8 cellular contexts compared by ENCODE assay signal in the genomic region with DNA sequence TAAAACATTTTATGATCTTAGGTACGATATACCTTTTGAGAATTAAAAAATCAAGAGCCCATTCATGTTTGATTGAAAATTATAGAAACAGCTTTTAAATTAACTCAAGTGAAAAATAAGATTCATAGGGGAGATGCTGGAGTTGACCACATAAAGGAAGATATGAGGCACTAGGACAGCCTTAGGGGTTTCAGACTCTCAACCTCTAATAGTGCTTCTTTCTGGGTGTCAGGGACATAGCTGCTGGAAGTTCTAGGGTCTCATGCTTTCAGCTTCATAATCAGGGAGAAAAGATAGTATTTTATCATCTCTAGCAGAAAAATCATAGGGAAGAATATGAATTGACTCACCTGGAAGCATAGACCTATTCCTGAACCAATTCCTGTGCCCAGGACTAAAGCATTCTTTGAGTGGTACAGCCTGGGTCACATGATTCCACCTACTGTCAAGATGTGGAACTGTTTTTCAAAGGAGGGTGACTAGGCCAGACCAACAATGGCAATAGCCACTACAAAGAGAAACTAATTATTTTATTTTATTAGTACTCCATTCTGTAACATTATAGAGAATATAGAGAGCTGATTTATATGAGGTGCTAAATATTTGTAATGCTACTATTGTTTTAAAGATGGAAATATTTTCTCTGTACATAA. TPM values are rescaled to one million over a fixed set of nuclear protein-coding genes. Genes with fewer than 3 reads are reported as not detected.
DNase-seq lines count a peak whose midpoint lies in the region; ATAC-seq and TF ChIP-seq lines count a peak whose summit lies in the region.

No MANE protein-coding gene starts in this region.

- no peaks in the 10 kb centered on the region for H3K4me1 ChIP-seq in parathyroid adenoma
- H3K4me1 ChIP-seq in ascending aorta, result no peaks in the 10 kb centered on the region

- no peak overlapping the region for H3K27ac ChIP-seq in C4-2B
- H3K27ac ChIP-seq in parathyroid adenoma, result no peak overlapping the region
- H3K27ac ChIP-seq in ascending aorta, result no peak overlapping the region

- no peaks in the 10 kb centered on the region for H3K4me1 Mint-ChIP-seq in activated CD4-positive, alpha-beta T cell treated with anti-CD3 and anti-CD28 coated beads, Interleukin-2, amount 10 ng/mL, durations not matched to agents 24 days and 14 days

- peak overlapping the region; percentile 18 for H2AFZ ChIP-seq in parathyroid adenoma

- no peaks in the 10 kb centered on the region for H3K36me3 ChIP-seq in parathyroid adenoma (ENCODE audit: control insufficient read depth, insufficient read depth, low read length)
- H3K36me3 ChIP-seq in ascending aorta, result no peaks in the 10 kb centered on the region

- no peaks in the 10 kb centered on the region for H3K9me3 Mint-ChIP-seq in activated CD4-positive, alpha-beta T cell treated with anti-CD3 and anti-CD28 coated beads, Interleukin-2, amount 10 ng/mL, durations not matched to agents 24 days and 14 days

- H3K27me3 Mint-ChIP-seq in activated CD4-positive, alpha-beta T cell treated with anti-CD3 and anti-CD28 coated beads, Interleukin-2, amount 10 ng/mL, durations not matched to agents 24 days and 14 days, result peaks cover 2% of the 10 kb centered on the region

- H3K4me2 ChIP-seq in parathyroid adenoma (ENCODE audit: low read length), result no peak overlapping the region

- intact Hi-C loops in activated CD4-positive, alpha-beta T cell treated with anti-CD3 and anti-CD28 coated beads, Interleukin-2, amount 10 ng/mL, durations not matched to agents 24 days and 14 days (cut with micrococcal nuclease), result no loop called here
- intact Hi-C loops in ascending aorta (cut with DNase I), result no loop called here

- H3K27ac Mint-ChIP-seq in activated CD4-positive, alpha-beta T cell treated with anti-CD3 and anti-CD28 coated beads, Interleukin-2, amount 10 ng/mL, durations not matched to agents 24 days and 14 days, result no peak overlapping the region

- H3K4me3 ChIP-seq in WI38 (ENCODE audit: low read depth, low read length) (no peak overlapping the region), parathyroid adenoma (ENCODE audit: low read depth, low read length) (no peak overlapping the region), ascending aorta (no peak overlapping the region)

- no peak for DNase-seq in NCI-H1092 (lab: John Stamatoyannopoulos, UW)
- no peak for DNase-seq in activated CD4-positive, alpha-beta T cell treated with anti-CD3 and anti-CD28 coated beads, Interleukin-2, amount 10 ng/mL, durations not matched to agents 24 days and 14 days
- DNase-seq in ascending aorta (ENCODE audit: low spot score in 2 of 2), result no peak

- H3K27me3 ChIP-seq in parathyroid adenoma (ENCODE audit: control insufficient read depth, insufficient read depth, low read length) (no peaks in the 10 kb centered on the region), ascending aorta (no peaks in the 10 kb centered on the region)

- H3K9me3 ChIP-seq in parathyroid adenoma (ENCODE audit: control insufficient read depth, low read length) (no peaks in the 10 kb centered on the region), ascending aorta (no peaks in the 10 kb centered on the region)

- ATAC-seq in GM19438 (IDR thresholded peaks at IDR 0.05; ENCODE audit: low read depth, unreplicated experiment) (peak; percentile 92), HG03342 (IDR thresholded peaks at IDR 0.05; ENCODE audit: unreplicated experiment) (peak; percentile 95)

- TF ChIP-seq CTCF in C4-2B (conservative IDR thresholded peaks at IDR 0.05) (peak; percentile 56), WI38 (IDR thresholded peaks at IDR 0.05; ENCODE audit: low read depth, low read length) (peak; percentile 15; the same call in 1 of the 2 replicates), parathyroid adenoma (IDR thresholded peaks at IDR 0.05) (peak; percentile 27), ascending aorta (IDR thresholded peaks at IDR 0.05) (no peak)

- H3K9ac ChIP-seq in parathyroid adenoma, result no peak overlapping the region

- H3K4me3 Mint-ChIP-seq in activated CD4-positive, alpha-beta T cell treated with anti-CD3 and anti-CD28 coated beads, Interleukin-2, amount 10 ng/mL, durations not matched to agents 24 days and 14 days, result no peak overlapping the region

- H3K36me3 Mint-ChIP-seq in activated CD4-positive, alpha-beta T cell treated with anti-CD3 and anti-CD28 coated beads, Interleukin-2, amount 10 ng/mL, durations not matched to agents 24 days and 14 days (ENCODE audit: low read depth), result no peaks in the 10 kb centered on the region

- no peaks in the 10 kb centered on the region for H3K79me2 ChIP-seq in parathyroid adenoma

RNA-seq across cellular contexts. Expression of gene CENPW, which starts 27.8 kb away (rescaled TPM):
- total RNA-seq in activated CD4-positive, alpha-beta T cell treated with anti-CD3 and anti-CD28 coated beads, Interleukin-2, amount 10 ng/mL, durations not matched to agents 24 days and 14 days, result 42.7 and 45.8 TPM in 2 replicates
- not detected for total RNA-seq in ascending aorta

Comparison
In these comparisons a context has a peak if more than half of its experiments do, and no peak if none do; other contexts are left out.
1. CTCF ChIP-seq: peak in C4-2B (single experiment), WI38 (single experiment) and parathyroid adenoma (single experiment); none in ascending aorta (0 of 3).
2. RNA of gene CENPW, which starts 27.8 kb away (total RNA-seq): 42.7 to 45.8 TPM in activated CD4-positive, alpha-beta T cell treated with anti-CD3 and anti-CD28 coated beads, Interleukin-2, amount 10 ng/mL, durations not matched to agents 24 days and 14 days; not detected in ascending aorta (single experiment); every median in the first group is over 10 times any median in the second.